1 cellular context compared by ENCODE assay signal in the genomic region with DNA sequence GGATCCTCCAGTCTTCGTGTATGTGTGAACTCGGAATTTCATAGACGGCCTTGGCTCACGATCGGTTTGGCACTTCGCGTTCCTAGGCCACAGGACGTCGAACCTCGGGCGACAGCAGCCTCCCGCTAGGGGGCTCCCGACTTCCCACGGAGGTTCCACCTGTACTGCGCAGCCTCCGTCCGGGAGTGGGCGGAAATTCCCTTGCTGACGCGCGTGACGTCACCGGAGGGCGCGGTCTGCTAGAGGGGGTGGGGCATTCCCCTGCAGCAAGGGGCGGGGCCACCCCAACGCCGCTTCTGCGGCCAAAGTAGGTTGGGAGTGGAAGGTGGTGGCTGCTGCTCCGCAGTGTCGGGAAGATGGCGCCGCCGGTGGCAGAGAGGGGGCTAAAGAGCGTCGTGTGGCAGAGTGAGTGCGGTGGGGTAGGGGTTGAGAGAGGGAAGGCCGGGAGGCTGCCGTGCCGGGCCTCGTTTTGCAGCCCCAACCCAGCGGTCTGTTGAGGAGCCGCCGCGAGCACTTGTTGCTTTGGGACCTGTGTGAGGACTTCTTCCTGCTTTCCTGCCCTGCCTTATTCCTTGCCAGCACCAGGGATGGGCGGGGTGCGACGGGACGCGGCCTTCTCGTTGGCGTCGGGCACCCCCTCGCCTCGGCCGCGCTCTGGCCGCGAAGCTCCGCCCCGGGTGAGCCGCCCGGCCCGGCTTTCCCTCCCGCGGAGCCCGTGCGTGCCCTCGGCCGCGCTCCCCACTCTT.
TF ChIP-seq lines count a peak whose summit lies in the region.

Gene STXBP3 (plus strand): TSS at position 293 of the 746 bp plus-strand sequence. CDS start 64 bp downstream, at position 357.

TF ChIP-seq in HepG2, 621 proteins besides CTCF, POLR2A, EP300 and RAD21 (continued from another document and continues in another):
- peak; percentile 46; the same call in 1 of the 2 replicates for TF ChIP-seq ZBTB14 (CRISPR knock-in tag; IDR thresholded peaks at IDR 0.05)
- peak; percentile 80 for TF ChIP-seq YEATS2 (CRISPR knock-in tag; IDR thresholded peaks at IDR 0.05; ENCODE audit: borderline replicate concordance)
- no peak for TF ChIP-seq ATM (IDR thresholded peaks at IDR 0.05; ENCODE audit: borderline replicate concordance)
- no peak for TF ChIP-seq ATF4 (CRISPR knock-in tag; IDR thresholded peaks at IDR 0.05)
- no peak for TF ChIP-seq SRSF4 (IDR thresholded peaks at IDR 0.05; ENCODE audit: low read depth, low read length, poor library complexity, severe bottlenecking)
- TF ChIP-seq NFYB (CRISPR knock-in tag; IDR thresholded peaks at IDR 0.05): no peak; the same call in 1 of the 2 replicates
- TF ChIP-seq ZNF543 (CRISPR knock-in tag; IDR thresholded peaks at IDR 0.05): no peak
- TF ChIP-seq CEBPZ (IDR thresholded peaks at IDR 0.05; ENCODE audit: low read length): no peak
- peak; percentile 85 for TF ChIP-seq RFX5 (IDR thresholded peaks at IDR 0.05; ENCODE audit: low read depth, low read length)
- TF ChIP-seq ZNF333 (CRISPR knock-in tag; IDR thresholded peaks at IDR 0.05; ENCODE audit: borderline replicate concordance): no peak
- TF ChIP-seq NR2F6 (IDR thresholded peaks at IDR 0.05): no peak
- no peak; the same call in 1 of the 2 replicates for TF ChIP-seq NR2F6 (CRISPR knock-in tag; IDR thresholded peaks at IDR 0.05)
- peak; percentile 81; the same call in 1 of the 2 replicates for TF ChIP-seq ZNF598 (CRISPR knock-in tag; IDR thresholded peaks at IDR 0.05; ENCODE audit: borderline replicate concordance)
- TF ChIP-seq HNRNPH1 (optimal IDR thresholded peaks at IDR 0.05; ENCODE audit: low read depth, low read length): no peak
- no peak; the same call in 1 of the 2 replicates for TF ChIP-seq GTF2F1 (IDR thresholded peaks at IDR 0.05; ENCODE audit: low read length)
- peak; percentile 88; the same call in 1 of the 2 replicates for TF ChIP-seq ZNF556 (CRISPR knock-in tag; IDR thresholded peaks at IDR 0.05; ENCODE audit: borderline replicate concordance)
- peak; percentile 52; the same call in 1 of the 2 replicates for TF ChIP-seq ESRRA (CRISPR knock-in tag; IDR thresholded peaks at IDR 0.05; ENCODE audit: low read depth)
- TF ChIP-seq, protein P1, sequence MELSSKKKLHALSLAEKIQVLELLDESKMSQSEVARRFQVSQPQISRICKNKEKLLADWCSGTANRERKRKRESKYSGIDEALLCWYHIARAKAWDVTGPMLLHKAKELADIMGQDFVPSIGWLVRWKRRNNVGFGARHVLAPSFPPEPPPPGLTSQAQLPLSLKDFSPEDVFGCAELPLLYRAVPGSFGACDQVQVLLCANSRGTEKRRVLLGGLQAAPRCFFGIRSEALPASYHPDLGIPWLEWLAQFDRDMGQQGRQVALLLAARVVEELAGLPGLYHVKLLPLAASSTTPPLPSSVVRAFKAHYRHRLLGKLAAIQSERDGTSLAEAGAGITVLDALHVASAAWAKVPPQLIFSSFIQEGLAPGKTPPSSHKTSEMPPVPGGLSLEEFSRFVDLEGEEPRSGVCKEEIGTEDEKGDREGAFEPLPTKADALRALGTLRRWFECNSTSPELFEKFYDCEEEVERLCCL (CRISPR knock-in tag; IDR thresholded peaks at IDR 0.05; ENCODE audit: borderline replicate concordance): no peak
- TF ChIP-seq NFIB (CRISPR knock-in tag; IDR thresholded peaks at IDR 0.05; ENCODE audit: borderline replicate concordance): no peak
- TF ChIP-seq CHD2 (IDR thresholded peaks at IDR 0.05; ENCODE audit: low read depth, low read length): no peak
- peak; percentile 92 for TF ChIP-seq ATF1 (CRISPR knock-in tag; IDR thresholded peaks at IDR 0.05)
- TF ChIP-seq ZFY (CRISPR knock-in tag; IDR thresholded peaks at IDR 0.05): peak; percentile 91
- TF ChIP-seq, protein P2, sequence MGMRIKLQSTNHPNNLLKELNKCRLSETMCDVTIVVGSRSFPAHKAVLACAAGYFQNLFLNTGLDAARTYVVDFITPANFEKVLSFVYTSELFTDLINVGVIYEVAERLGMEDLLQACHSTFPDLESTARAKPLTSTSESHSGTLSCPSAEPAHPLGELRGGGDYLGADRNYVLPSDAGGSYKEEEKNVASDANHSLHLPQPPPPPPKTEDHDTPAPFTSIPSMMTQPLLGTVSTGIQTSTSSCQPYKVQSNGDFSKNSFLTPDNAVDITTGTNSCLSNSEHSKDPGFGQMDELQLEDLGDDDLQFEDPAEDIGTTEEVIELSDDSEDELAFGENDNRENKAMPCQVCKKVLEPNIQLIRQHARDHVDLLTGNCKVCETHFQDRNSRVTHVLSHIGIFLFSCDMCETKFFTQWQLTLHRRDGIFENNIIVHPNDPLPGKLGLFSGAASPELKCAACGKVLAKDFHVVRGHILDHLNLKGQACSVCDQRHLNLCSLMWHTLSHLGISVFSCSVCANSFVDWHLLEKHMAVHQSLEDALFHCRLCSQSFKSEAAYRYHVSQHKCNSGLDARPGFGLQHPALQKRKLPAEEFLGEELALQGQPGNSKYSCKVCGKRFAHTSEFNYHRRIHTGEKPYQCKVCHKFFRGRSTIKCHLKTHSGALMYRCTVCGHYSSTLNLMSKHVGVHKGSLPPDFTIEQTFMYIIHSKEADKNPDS (CRISPR knock-in tag; IDR thresholded peaks at IDR 0.05): no peak
- no peak for TF ChIP-seq GPN1 (CRISPR knock-in tag; IDR thresholded peaks at IDR 0.05; ENCODE audit: borderline replicate concordance)
- peak; percentile 68; the same call in 1 of the 2 replicates for TF ChIP-seq ISX (CRISPR knock-in tag; conservative IDR thresholded peaks at IDR 0.05)
- TF ChIP-seq TGIF2 (CRISPR knock-in tag; IDR thresholded peaks at IDR 0.05): 0 out of 2 replicates have a peak, but pooled peaks have one; percentile 13
- peak; percentile 63; the same call in 1 of the 2 replicates for TF ChIP-seq ZNF33B (CRISPR knock-in tag; IDR thresholded peaks at IDR 0.05)
- TF ChIP-seq ZKSCAN8 (CRISPR knock-in tag; IDR thresholded peaks at IDR 0.05; ENCODE audit: borderline replicate concordance): no peak
- no peak for TF ChIP-seq ZFYVE20 (CRISPR knock-in tag; IDR thresholded peaks at IDR 0.05; ENCODE audit: borderline replicate concordance, low read depth)
- peak; percentile 50 for TF ChIP-seq U2AF1 (optimal IDR thresholded peaks at IDR 0.05; ENCODE audit: low read depth, low read length)
- no peak for TF ChIP-seq ZNF33A (CRISPR knock-in tag; IDR thresholded peaks at IDR 0.05; ENCODE audit: borderline replicate concordance)
- no peak for TF ChIP-seq PAWR (CRISPR knock-in tag; IDR thresholded peaks at IDR 0.05; ENCODE audit: borderline replicate concordance)
- TF ChIP-seq ZNF30 (CRISPR knock-in tag; IDR thresholded peaks at IDR 0.05): no peak
- TF ChIP-seq HHEX (CRISPR knock-in tag; IDR thresholded peaks at IDR 0.05): no peak
- TF ChIP-seq ZNF260 (CRISPR knock-in tag; IDR thresholded peaks at IDR 0.05; ENCODE audit: borderline replicate concordance, low read depth): no peak
- no peak for TF ChIP-seq ZNF232 (CRISPR knock-in tag; IDR thresholded peaks at IDR 0.05; ENCODE audit: borderline replicate concordance)
- no peak for TF ChIP-seq HDAC6 (IDR thresholded peaks at IDR 0.05; ENCODE audit: low read depth, low read length)
- no peak for TF ChIP-seq ZNF317 (CRISPR knock-in tag; IDR thresholded peaks at IDR 0.05)
- no peak for TF ChIP-seq SIX4 (CRISPR knock-in tag; IDR thresholded peaks at IDR 0.05)
- TF ChIP-seq AHDC1 (CRISPR knock-in tag; IDR thresholded peaks at IDR 0.05; ENCODE audit: borderline replicate concordance): 0 out of 2 replicates have a peak, but pooled peaks have one; percentile 41
- TF ChIP-seq ZNF629 (CRISPR knock-in tag; conservative IDR thresholded peaks at IDR 0.05): no peak
- no peak for TF ChIP-seq ZNF235 (CRISPR knock-in tag; IDR thresholded peaks at IDR 0.05; ENCODE audit: borderline replicate concordance)
- no peak for TF ChIP-seq RBM22 (optimal IDR thresholded peaks at IDR 0.05; ENCODE audit: low read length)
- no peak for TF ChIP-seq JDP2 (CRISPR knock-in tag; IDR thresholded peaks at IDR 0.05; ENCODE audit: borderline replicate concordance)
- TF ChIP-seq PREB (CRISPR knock-in tag; IDR thresholded peaks at IDR 0.05): 0 out of 2 replicates have a peak, but pooled peaks have one; percentile 56
- TF ChIP-seq DR1 (CRISPR knock-in tag; IDR thresholded peaks at IDR 0.05): peak; percentile 71
- no peak for TF ChIP-seq SETDB1 (CRISPR knock-in tag; IDR thresholded peaks at IDR 0.05; ENCODE audit: borderline replicate concordance)
- no peak; the same call in 1 of the 2 replicates for TF ChIP-seq TP53 (CRISPR knock-in tag; conservative IDR thresholded peaks at IDR 0.05)
- peak; percentile 94 for TF ChIP-seq CREM (IDR thresholded peaks at IDR 0.05)
- peak; percentile 69; the same call in 1 of the 2 replicates for TF ChIP-seq CREM (CRISPR knock-in tag; IDR thresholded peaks at IDR 0.05)
- TF ChIP-seq MYNN (CRISPR knock-in tag; IDR thresholded peaks at IDR 0.05; ENCODE audit: low read depth): no peak
- no peak for TF ChIP-seq CAMTA2 (CRISPR knock-in tag; IDR thresholded peaks at IDR 0.05; ENCODE audit: borderline replicate concordance)
